1 cellular context compared by ENCODE assay signal in genomic region chr2:11498543-11499034, GRCh38.
A peak's percentile ranks its signal among the peaks of the same experiment; 100 is the strongest.
TF ChIP-seq lines count a peak whose summit lies in the region.

No MANE protein-coding gene starts in this region.

TF ChIP-seq in HepG2, 621 proteins besides CTCF, POLR2A, EP300 and RAD21 (continued from another document and continues in another):
- peak; percentile 93 for TF ChIP-seq ZNF687 (CRISPR knock-in tag; IDR thresholded peaks at IDR 0.05)
- TF ChIP-seq SRY (CRISPR knock-in tag; IDR thresholded peaks at IDR 0.05), result peak; percentile 18; the same call in 1 of the 2 replicates
- no peak for TF ChIP-seq CHCHD3 (CRISPR knock-in tag; IDR thresholded peaks at IDR 0.05)
- peak; percentile 50 for TF ChIP-seq HMGXB3 (CRISPR knock-in tag; IDR thresholded peaks at IDR 0.05; ENCODE audit: borderline replicate concordance)
- TF ChIP-seq ZBED4 (CRISPR knock-in tag; IDR thresholded peaks at IDR 0.05; ENCODE audit: borderline replicate concordance), result 0 out of 2 replicates have a peak, but pooled peaks have one; percentile 44
- TF ChIP-seq BHLHE40 (IDR thresholded peaks at IDR 0.05; ENCODE audit: low read length), result peak; percentile 63; the same call in 1 of the 2 replicates
- TF ChIP-seq ZNF720 (CRISPR knock-in tag; IDR thresholded peaks at IDR 0.05), result peak; percentile 50; the same call in 1 of the 2 replicates
- TF ChIP-seq ARID4A (CRISPR knock-in tag; IDR thresholded peaks at IDR 0.05; ENCODE audit: borderline replicate concordance), result 0 out of 2 replicates have a peak, but pooled peaks have one; percentile 59
- peak; percentile 90 for TF ChIP-seq RBFOX2 (IDR thresholded peaks at IDR 0.05; ENCODE audit: low read depth, low read length)
- no peak for TF ChIP-seq ZNF3 (CRISPR knock-in tag; IDR thresholded peaks at IDR 0.05)
- TF ChIP-seq TGIF2 (CRISPR knock-in tag; IDR thresholded peaks at IDR 0.05), result peak; percentile 39; the same call in 1 of the 2 replicates
- TF ChIP-seq GFI1 (CRISPR knock-in tag; IDR thresholded peaks at IDR 0.05; ENCODE audit: borderline replicate concordance), result no peak
- TF ChIP-seq TFE3 (CRISPR knock-in tag; IDR thresholded peaks at IDR 0.05), result peak; percentile 49; the same call in 1 of the 2 replicates
- peak; percentile 31; the same call in 1 of the 2 replicates for TF ChIP-seq POLR2AphosphoS5 (IDR thresholded peaks at IDR 0.05; ENCODE audit: low read depth, low read length)
- no peak; the same call in 1 of the 2 replicates for TF ChIP-seq CHD4 (IDR thresholded peaks at IDR 0.05; ENCODE audit: borderline replicate concordance, low read length)
- TF ChIP-seq ZNF225 (CRISPR knock-in tag; IDR thresholded peaks at IDR 0.05), result peak; percentile 91; the same call in 1 of the 2 replicates
- no peak for TF ChIP-seq ADNP (CRISPR knock-in tag; IDR thresholded peaks at IDR 0.05)
- 0 out of 2 replicates have a peak, but pooled peaks have one; percentile 12 for TF ChIP-seq ZNF724P (CRISPR knock-in tag; IDR thresholded peaks at IDR 0.05; ENCODE audit: borderline replicate concordance)
- no peak for TF ChIP-seq MLLT10 (CRISPR knock-in tag; IDR thresholded peaks at IDR 0.05)
- no peak for TF ChIP-seq ZBTB39 (CRISPR knock-in tag; IDR thresholded peaks at IDR 0.05)
- peak; percentile 19 for TF ChIP-seq HNRNPLL (IDR thresholded peaks at IDR 0.05; ENCODE audit: low read depth, low read length, poor library complexity, severe bottlenecking)
- TF ChIP-seq DNMT1 (CRISPR knock-in tag; IDR thresholded peaks at IDR 0.05), result 0 out of 2 replicates have a peak, but pooled peaks have one; percentile 60
- 0 out of 2 replicates have a peak, but pooled peaks have one; percentile 11 for TF ChIP-seq SP4 (CRISPR knock-in tag; IDR thresholded peaks at IDR 0.05)
- no peak; the same call in 1 of the 2 replicates for TF ChIP-seq YEATS4 (CRISPR knock-in tag; IDR thresholded peaks at IDR 0.05; ENCODE audit: borderline replicate concordance)
- 0 out of 2 replicates have a peak, but pooled peaks have one; percentile 40 for TF ChIP-seq ZNF777 (CRISPR knock-in tag; IDR thresholded peaks at IDR 0.05)
- 0 out of 2 replicates have a peak, but pooled peaks have one; percentile 17 for TF ChIP-seq ZNF605 (CRISPR knock-in tag; IDR thresholded peaks at IDR 0.05)
- peak; percentile 87 for TF ChIP-seq NCOA1 (CRISPR knock-in tag; IDR thresholded peaks at IDR 0.05)
- TF ChIP-seq PAWR (CRISPR knock-in tag; IDR thresholded peaks at IDR 0.05; ENCODE audit: borderline replicate concordance), result 0 out of 2 replicates have a peak, but pooled peaks have one; percentile 27
- TF ChIP-seq ZNF296 (CRISPR knock-in tag; conservative IDR thresholded peaks at IDR 0.05), result no peak; the same call in 1 of the 2 replicates
- no peak for TF ChIP-seq JUNB (CRISPR knock-in tag; IDR thresholded peaks at IDR 0.05; ENCODE audit: borderline replicate concordance)
- TF ChIP-seq SMAD1 (CRISPR knock-in tag; IDR thresholded peaks at IDR 0.05; ENCODE audit: borderline replicate concordance, low read depth), result no peak; the same call in 1 of the 2 replicates
- no peak for TF ChIP-seq SKIL (CRISPR knock-in tag; IDR thresholded peaks at IDR 0.05; ENCODE audit: borderline replicate concordance)
- peak; percentile 72; the same call in 1 of the 2 replicates for TF ChIP-seq ZNF232 (CRISPR knock-in tag; IDR thresholded peaks at IDR 0.05; ENCODE audit: borderline replicate concordance)
